Comparison of ENCODE assay signal across 1 cellular context in genomic region chr3:53844262-53845102, GRCh38.
TF ChIP-seq lines count a peak whose summit lies in the region.

No MANE protein-coding gene starts in this region.

TF ChIP-seq in HepG2, 621 proteins besides CTCF, POLR2A, EP300 and RAD21 (continued from another document and continues in another):
- TF ChIP-seq ZBTB7B (CRISPR knock-in tag; IDR thresholded peaks at IDR 0.05) (no peak), BCL6 (CRISPR knock-in tag; IDR thresholded peaks at IDR 0.05) (peak; percentile 34), ZBTB42 (CRISPR knock-in tag; IDR thresholded peaks at IDR 0.05) (no peak), HNRNPK (IDR thresholded peaks at IDR 0.05; ENCODE audit: low read depth, low read length, poor library complexity, severe bottlenecking) (no peak), FOXO1 (CRISPR knock-in tag; IDR thresholded peaks at IDR 0.05) (peak; percentile 27; the same call in 1 of the 2 replicates), RBAK (CRISPR knock-in tag; IDR thresholded peaks at IDR 0.05) (no peak), POLR2G (IDR thresholded peaks at IDR 0.05; ENCODE audit: low read depth, low read length) (peak; percentile 68), TOE1 (CRISPR knock-in tag; IDR thresholded peaks at IDR 0.05) (0 out of 2 replicates have a peak, but pooled peaks have one; percentile 24), ARHGAP35 (CRISPR knock-in tag; IDR thresholded peaks at IDR 0.05; ENCODE audit: borderline replicate concordance) (no peak), ATM (IDR thresholded peaks at IDR 0.05; ENCODE audit: borderline replicate concordance) (no peak), NKX3-1 (CRISPR knock-in tag; IDR thresholded peaks at IDR 0.05) (peak; percentile 32; the same call in 1 of the 2 replicates), STAT6 (CRISPR knock-in tag; IDR thresholded peaks at IDR 0.05; ENCODE audit: borderline replicate concordance) (no peak; the same call in 1 of the 2 replicates), ATF4 (CRISPR knock-in tag; IDR thresholded peaks at IDR 0.05) (0 out of 4 replicates have a peak, but pooled peaks of 1 of the 2 experiments have one; percentile 23), HOXD1 (CRISPR knock-in tag; IDR thresholded peaks at IDR 0.05) (0 out of 2 replicates have a peak, but pooled peaks have one; percentile 58), ZNF784 (CRISPR knock-in tag; IDR thresholded peaks at IDR 0.05; ENCODE audit: borderline replicate concordance) (no peak), BCL3 (CRISPR knock-in tag; IDR thresholded peaks at IDR 0.05) (no peak), THAP11 (CRISPR knock-in tag; IDR thresholded peaks at IDR 0.05) (peak; percentile 38; the same call in 1 of the 2 replicates), KDM3A (CRISPR knock-in tag; IDR thresholded peaks at IDR 0.05; ENCODE audit: low read depth) (no peak), E2F2 (CRISPR knock-in tag; IDR thresholded peaks at IDR 0.05; ENCODE audit: borderline replicate concordance) (no peak), SCMH1 (CRISPR knock-in tag; IDR thresholded peaks at IDR 0.05; ENCODE audit: borderline replicate concordance) (no peak), ZNF512 (CRISPR knock-in tag; IDR thresholded peaks at IDR 0.05) (no peak), KLF15 (CRISPR knock-in tag; IDR thresholded peaks at IDR 0.05; ENCODE audit: borderline replicate concordance) (no peak), ZNF646 (CRISPR knock-in tag; IDR thresholded peaks at IDR 0.05) (no peak), NR2C2 (CRISPR knock-in tag; IDR thresholded peaks at IDR 0.05; ENCODE audit: borderline replicate concordance) (peak; percentile 58; the same call in 1 of the 2 replicates), CBFB (CRISPR knock-in tag; IDR thresholded peaks at IDR 0.05) (no peak), NFE2L2 (IDR thresholded peaks at IDR 0.05; ENCODE audit: low read length) (no peak), ZXDC (CRISPR knock-in tag; IDR thresholded peaks at IDR 0.05) (no peak; the same call in 1 of the 2 replicates), ZNF430 (CRISPR knock-in tag; IDR thresholded peaks at IDR 0.05) (peak; percentile 72; the same call in 1 of the 2 replicates), ZNF790 (CRISPR knock-in tag; IDR thresholded peaks at IDR 0.05; ENCODE audit: borderline replicate concordance) (no peak; the same call in 1 of the 2 replicates), ZNF558 (CRISPR knock-in tag; IDR thresholded peaks at IDR 0.05; ENCODE audit: borderline replicate concordance) (0 out of 2 replicates have a peak, but pooled peaks have one; percentile 50), ZNF574 (CRISPR knock-in tag; IDR thresholded peaks at IDR 0.05) (0 out of 2 replicates have a peak, but pooled peaks have one; percentile 39), RBM22 (optimal IDR thresholded peaks at IDR 0.05; ENCODE audit: low read length) (peak; percentile 56), FOXC1 (CRISPR knock-in tag; IDR thresholded peaks at IDR 0.05; ENCODE audit: borderline replicate concordance) (no peak; the same call in 1 of the 2 replicates), MTF2 (CRISPR knock-in tag; IDR thresholded peaks at IDR 0.05; ENCODE audit: borderline replicate concordance) (no peak), RFX5 (IDR thresholded peaks at IDR 0.05; ENCODE audit: low read depth, low read length) (no peak), ZNF431 (CRISPR knock-in tag; IDR thresholded peaks at IDR 0.05; ENCODE audit: borderline replicate concordance, low read depth) (no peak; the same call in 1 of the 2 replicates), TRIM24 (CRISPR knock-in tag; IDR thresholded peaks at IDR 0.05) (no peak)
